31 cellular contexts compared by ENCODE assay signal in the genomic region with DNA sequence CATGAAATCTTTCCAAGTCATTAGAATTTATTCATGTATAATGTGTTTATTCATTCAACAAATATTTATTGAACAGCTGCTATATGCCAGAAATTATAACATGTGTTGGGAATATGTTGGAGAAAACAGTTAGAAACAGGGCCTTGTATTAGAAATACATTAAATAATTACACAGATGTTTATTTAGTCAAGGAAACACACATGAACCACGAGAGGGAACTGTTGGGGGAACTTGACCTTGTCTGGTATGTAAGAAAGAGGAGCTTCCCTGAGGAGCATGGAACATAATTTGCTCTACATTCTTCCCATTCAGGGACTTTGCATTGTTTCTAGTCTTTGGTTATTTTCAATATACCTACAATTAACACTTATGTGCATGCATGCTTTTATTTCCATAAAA.
"Had no signal": no experiment of that assay in that cellular context is flagged by ENCODE, and none has a peak within 500 bp of the region (broad histone marks: within the 10 kb centered on the region; RNA-seq: fewer than 3 reads in every experiment).

No MANE protein-coding gene starts in this region.

- ATAC-seq: activated CD8-positive, alpha-beta T cell treated with anti-CD3 and anti-CD28 coated beads for 36 hours; left lobe of liver; lower lobe of right lung; natural killer cell; psoas muscle; stimulated activated naive B cell treated with anti-CD40 and anti-IgM and Interleukin-4, amounts not matched to agents 10 μg/mL and 1 μg/mL and 100 μg/mL, for 72 hours; T-helper 17 cell; WTC11 had no signal

- DNase-seq: activated CD4-positive, alpha-beta T cell treated with anti-CD3 and anti-CD28 coated beads, Interleukin-2, amount 50 U/mL, for 1 hour; activated CD8-positive, alpha-beta T cell treated with anti-CD3 and anti-CD28 coated beads for 36 hours; activated effector memory CD4-positive, alpha-beta T cell treated with Interleukin-2 at 50 U/mL for 16 hours; activated naive CD4-positive, alpha-beta T cell treated with Interleukin-2 at 50 U/mL for 16 hours; anterior cingulate cortex; cerebellar nuclear complex; cortex of kidney; esophagus squamous epithelium; head of caudate nucleus; hippocampal formation; immature natural killer cell; kidney glomerular epithelial cell; lower lobe of right lung; mesenchymal stem cell; natural killer cell; occipital lobe; psoas muscle; sigmoid colon; stimulated activated CD4-positive, alpha-beta T cell treated with anti-CD3 and anti-CD28 coated beads, Interleukin-15, amount 100 ng/mL, for 24 hours; stimulated activated CD4-positive, alpha-beta T cell treated with anti-CD3 and anti-CD28 coated beads, Interleukin-2, amount 100 ng/mL, for 24 hours; stimulated activated naive B cell treated with anti-CD40 and anti-IgM and Interleukin-4, amounts not matched to agents 10 μg/mL and 1 μg/mL and 100 μg/mL, for 72 hours; T-helper 17 cell; T1000 had no signal

- H3K4me3 ChIP-seq: cardiac muscle cell, esophagus squamous epithelium, lower lobe of right lung, neural progenitor cell, psoas muscle, sigmoid colon, smooth muscle cell, tibial nerve had no signal

- H2AFZ ChIP-seq: neural progenitor cell, parathyroid adenoma had no signal

- H3K9me3 ChIP-seq: esophagus squamous epithelium, lower lobe of right lung, psoas muscle, sigmoid colon, tibial nerve had no signal

- H3K36me3 ChIP-seq: cardiac muscle cell, esophagus squamous epithelium, lower lobe of right lung, neural progenitor cell, sigmoid colon, tibial nerve had no signal

- H3K4me1 ChIP-seq: lower lobe of right lung, neural progenitor cell, parathyroid adenoma, psoas muscle, sigmoid colon had no signal

- H3K27me3 ChIP-seq: cardiac muscle cell, esophagus squamous epithelium, neural progenitor cell, sigmoid colon, tibial nerve had no signal

- H3K9ac ChIP-seq: neural progenitor cell, parathyroid adenoma had no signal

- H3K79me2 ChIP-seq: parathyroid adenoma had no signal

- H3K27ac ChIP-seq: cardiac muscle cell, epithelial cell of prostate, esophagus squamous epithelium, lower lobe of right lung, neural progenitor cell, parathyroid adenoma, psoas muscle, sigmoid colon, tibial nerve had no signal

- H3K4me2 ChIP-seq: neural progenitor cell, smooth muscle cell had no signal
